9 cellular contexts compared by ENCODE assay signal in the genomic region with DNA sequence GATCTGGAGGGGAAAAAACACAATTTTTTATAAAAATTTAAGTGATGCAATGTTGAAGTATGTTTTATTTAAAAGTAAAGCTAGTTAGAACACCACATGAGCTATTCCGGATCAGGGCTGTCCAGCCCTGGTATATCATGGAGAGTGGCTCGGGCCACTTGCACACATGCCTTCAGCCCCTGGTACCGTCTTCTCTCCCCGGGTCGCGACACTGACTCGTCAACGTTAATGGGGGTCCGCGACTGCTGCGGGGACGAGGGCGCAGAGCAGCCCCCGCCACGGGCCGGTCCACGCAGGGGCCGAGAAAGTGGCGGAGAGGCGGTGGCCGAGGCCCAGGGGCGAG.
DNase-seq lines count a peak whose midpoint lies in the region; FAIRE-seq and TF ChIP-seq lines count a peak whose summit lies in the region.
"Had no signal": no experiment of that assay in that cellular context is flagged by ENCODE, and none has a peak within 500 bp of the region (broad histone marks: within the 10 kb centered on the region; RNA-seq: fewer than 3 reads in every experiment).

No MANE protein-coding gene starts in this region.

- H4K20me1 ChIP-seq in astrocyte (ENCODE audit: insufficient read depth, low read length): peaks cover 24% of the 10 kb centered on the region

- peak overlapping the region; percentile 97 for H3K4me2 ChIP-seq in astrocyte (ENCODE audit: low read length)

- H3K9me3 ChIP-seq in astrocyte (ENCODE audit: insufficient read depth, low read depth, low read length) (no peaks in the 10 kb centered on the region), iPS-18a (ENCODE audit: control insufficient read depth, low read depth, low read length) (no peaks in the 10 kb centered on the region)

- H3K36me3 Mint-ChIP-seq in astrocyte (ENCODE audit: low read depth, unreplicated experiment): no peaks in the 10 kb centered on the region

- peak overlapping the region; percentile 85 for H3K4me3 Mint-ChIP-seq in astrocyte (ENCODE audit: unreplicated experiment)

- no peak for DNase-seq in HFF-Myc (ENCODE audit: extremely low read depth, low read depth)
- DNase-seq in astrocyte (ENCODE audit: low read depth): no peak
- DNase-seq in epidermal melanocyte (ENCODE audit: insufficient read length, low spot score): no peak
- DNase-seq in erythroblast (lab: John Stamatoyannopoulos, UW): no peak
- no peak for DNase-seq in stimulated activated naive CD4-positive, alpha-beta T cell treated with Interleukin-2 at 50 U/mL for 16 hours (lab: John Stamatoyannopoulos, UW)
- no peak for DNase-seq in H54 (ENCODE audit: insufficient read length, low spot score)

- H3K9ac ChIP-seq in astrocyte (ENCODE audit: low read length) (peak overlapping the region; percentile 90), iPS-18a (ENCODE audit: low read length) (peak overlapping the region; percentile 56)

- H3K27ac ChIP-seq in astrocyte (ENCODE audit: low read depth, low read length): peak overlapping the region; percentile 54
- no peak overlapping the region for H3K27ac ChIP-seq in iPS-18a (ENCODE audit: low read length)
- peak overlapping the region in 4 of 21 experiments; percentile 35 to 50 (median 48) for H3K27ac ChIP-seq in skin epidermis

- no peaks in the 10 kb centered on the region for H3K9me3 Mint-ChIP-seq in astrocyte (ENCODE audit: unreplicated experiment)

- H3K4me1 ChIP-seq in astrocyte (ENCODE audit: insufficient read depth, low read length) (no peaks in the 10 kb centered on the region), iPS-18a (ENCODE audit: control insufficient read depth, low read depth, low read length) (peaks cover 29% of the 10 kb centered on the region)

- H3K36me3 ChIP-seq in astrocyte (ENCODE audit: insufficient read depth, low read length) (no peaks in the 10 kb centered on the region), iPS-18a (ENCODE audit: control insufficient read depth, low read depth, low read length) (no peaks in the 10 kb centered on the region)

- peaks cover 11% of the 10 kb centered on the region for H3K4me1 Mint-ChIP-seq in astrocyte (ENCODE audit: low read depth, unreplicated experiment)

- H3K4me3 ChIP-seq in HFF-Myc (replicated peaks; ENCODE audit: low read depth, low read length): peak overlapping the region; percentile 59
- peak overlapping the region; percentile 92 for H3K4me3 ChIP-seq in astrocyte (ENCODE audit: insufficient read depth, low read depth, low read length)
- H3K4me3 ChIP-seq in iPS-18a (ENCODE audit: low read length): peak overlapping the region; percentile 95
- H3K4me3 ChIP-seq in skin epidermis: peak overlapping the region; percentile 38 to 60 (median 46)

- H3K27me3 ChIP-seq in astrocyte (ENCODE audit: insufficient read depth, low read length) (no peaks in the 10 kb centered on the region), iPS-18a (ENCODE audit: control insufficient read depth, insufficient read depth, low read length) (peaks cover 18% of the 10 kb centered on the region)

- peaks cover 38% of the 10 kb centered on the region for H3K79me2 ChIP-seq in astrocyte (ENCODE audit: insufficient read depth, low read length)

- TF ChIP-seq CTCF in HFF-Myc (IDR thresholded peaks at IDR 0.05; ENCODE audit: low read depth, low read length, missing control alignments) (no peak), astrocyte (IDR thresholded peaks at IDR 0.05; ENCODE audit: insufficient read depth, low read depth, low read length) (no peak)

- no peak for FAIRE-seq in astrocyte (lab: Jason Lieb, UNC)
- FAIRE-seq in H54 (lab: Jason Lieb, UNC): no peak
- FAIRE-seq: TTC549 had no signal

- H3K27me3 Mint-ChIP-seq in astrocyte (ENCODE audit: low read depth, unreplicated experiment): no peaks in the 10 kb centered on the region

- TF ChIP-seq POLR2A in erythroblast (IDR thresholded peaks at IDR 0.05; ENCODE audit: low read length) (no peak), H54 (IDR thresholded peaks at IDR 0.05; ENCODE audit: low read depth, low read length) (no peak)

- peak overlapping the region; percentile 81 for H2AFZ ChIP-seq in astrocyte (ENCODE audit: low read depth, low read length)

- no peak overlapping the region for H3K27ac Mint-ChIP-seq in astrocyte (ENCODE audit: unreplicated experiment)
